31 cellular contexts compared by ENCODE assay signal in genomic region chr14:94932589-94932988, GRCh38.
"Had no signal": no experiment of that assay in that cellular context is flagged by ENCODE, and none has a peak within 500 bp of the region (broad histone marks: within the 10 kb centered on the region; RNA-seq: fewer than 3 reads in every experiment).

No MANE protein-coding gene starts in this region.

- H3K4me3 ChIP-seq: adrenal gland, ascending aorta, body of pancreas, breast epithelium, cardiac muscle cell had no signal

- ATAC-seq: activated naive CD4-positive, alpha-beta T cell treated with anti-CD3 and anti-CD28 coated beads, Interleukin-2, amount 50 U/mL, for 72 hours; activated naive CD8-positive, alpha-beta T cell treated with anti-CD3 and anti-CD28 coated beads, Interleukin-2, amount 50 U/mL, for 24 hours; activated T-cell treated with anti-CD3 and anti-CD28 coated beads, Interleukin-2, amount 50 U/mL, for 4 hours; activated T-cell treated with anti-CD3 and anti-CD28 coated beads, Interleukin-2, amount 50 U/mL, for 72 hours; activated T-helper 17 cell treated with anti-CD3 and anti-CD28 coated beads, Interleukin-2, amount 50 U/mL, for 72 hours; body of pancreas had no signal

- H3K27ac ChIP-seq: adrenal gland, ascending aorta, body of pancreas, brain microvascular endothelial cell, breast epithelium, cardiac muscle cell had no signal

- H3K36me3 ChIP-seq: adrenal gland, ascending aorta, brain microvascular endothelial cell, breast epithelium, cardiac muscle cell had no signal

- H3K27me3 ChIP-seq: adrenal gland, ascending aorta, body of pancreas, breast epithelium had no signal

- DNase-seq: activated effector memory CD4-positive, alpha-beta T cell treated with anti-CD3 and anti-CD28 coated beads, Interleukin-2, amount 50 U/mL, for 16 hours; activated effector memory CD4-positive, alpha-beta T cell treated with Interleukin-2 at 50 U/mL for 16 hours; activated gamma-delta T cell; activated gamma-delta T cell treated with Interleukin-2 at 50 U/mL for 16 hours; activated naive CD4-positive, alpha-beta T cell; activated naive CD4-positive, alpha-beta T cell treated with anti-CD3 and anti-CD28 coated beads for 36 hours; activated naive CD4-positive, alpha-beta T cell treated with anti-CD3 and anti-CD28 coated beads, Interleukin-2, amount 10 ng/mL, durations not matched to agents 7 days and 5 days; activated naive CD4-positive, alpha-beta T cell treated with anti-CD3 and anti-CD28 coated beads, Interleukin-2, amount 50 U/mL, for 16 hours; activated naive CD4-positive, alpha-beta T cell treated with Interleukin-2 at 50 U/mL for 16 hours; activated naive CD8-positive, alpha-beta T cell treated with anti-CD3 and anti-CD28 coated beads for 36 hours; activated naive CD8-positive, alpha-beta T cell treated with anti-CD3 and anti-CD28 coated beads, Interleukin-2, amount 10 ng/mL, durations not matched to agents 7 days and 5 days; activated naive CD8-positive, alpha-beta T cell treated with anti-CD3 and anti-CD28 coated beads, Interleukin-2, amount 50 U/mL, for 24 hours; activated T-cell treated with anti-CD3 and anti-CD28 coated beads, Interleukin-2, amount 50 U/mL, for 24 hours; activated T-cell treated with anti-CD3 and anti-CD28 coated beads, Interleukin-2, amount 50 U/mL, for 4 hours; activated T-cell treated with anti-CD3 and anti-CD28 coated beads, Interleukin-2, amount 50 U/mL, for 48 hours; activated T-cell treated with anti-CD3 and anti-CD28 coated beads, Interleukin-2, amount 50 U/mL, for 72 hours; adrenal gland; amniotic stem cell; amygdala; anterior cingulate cortex; aorta; body of pancreas; brain microvascular endothelial cell; caudate nucleus; central memory CD4-positive, alpha-beta T cell; cerebellar nuclear complex had no signal

- H3K9me3 ChIP-seq: adrenal gland, ascending aorta, body of pancreas, breast epithelium had no signal
